Comparison of ENCODE assay signal across 8 cellular contexts in genomic region chr7:129829677-129830631, GRCh38.
DNase-seq lines count a peak whose midpoint lies in the region; ATAC-seq and TF ChIP-seq lines count a peak whose summit lies in the region.

No MANE protein-coding gene starts in this region.

- H3K27ac ChIP-seq in adrenal gland (peak overlapping the region; percentile 16 to 84 (median 77)), vagina (peak overlapping the region; percentile 62)

- H3K4me1 ChIP-seq in adrenal gland (replicated peaks in 1 of 2) (peaks cover 22 to 49% of the 10 kb centered on the region in 2 donors), vagina (peaks cover 23% of the 10 kb centered on the region)

- peaks cover 19% of the 10 kb centered on the region for H3K36me3 Mint-ChIP-seq in progenitor cell of endocrine pancreas (ENCODE audit: insufficient read depth)

- H3K4me1 Mint-ChIP-seq in progenitor cell of endocrine pancreas (ENCODE audit: low read depth): peaks cover 16% of the 10 kb centered on the region

- H3K27me3 ChIP-seq in adrenal gland (no peaks in the 10 kb centered on the region), vagina (no peaks in the 10 kb centered on the region)

- H3K4me3 ChIP-seq in NB4 (ENCODE audit: low read depth, low read length) (no peak overlapping the region), adrenal gland (no peak overlapping the region), vagina (peak overlapping the region in 1 of 2 donors; percentile 19)

- intact Hi-C loops in adrenal gland (cut with DNase I) (loop anchor here (5.0 to 10.0 kb wide), 5 partner anchors 115 to 182 kb away; partner anchors contain the start of gene UBE2H (in 1 of the 2)), left cardiac atrium (cut with DNase I) (loop anchor here (5.0 kb wide), 4 partner anchors 117 to 182 kb away; no protein-coding TSS in a partner anchor), vagina (cut with DNase I) (loop anchor here (10.0 kb wide), 2 partner anchors 125 to 185 kb away; partner anchors contain the start of gene UBE2H)

- H3K4me3 Mint-ChIP-seq in progenitor cell of endocrine pancreas (ENCODE audit: low read depth): no peak overlapping the region

- peak; percentile 83 for DNase-seq in ELR (ENCODE audit: low read depth)
- peak; percentile 86 for DNase-seq in NB4 (ENCODE audit: low read depth)
- peak; percentile 71 for DNase-seq in SKM-1 treated with dmso at 0.1 percent for 144 hours (lab: John Stamatoyannopoulos, UW; ENCODE audit: unreplicated experiment)
- DNase-seq in adrenal gland: peak; percentile 72 to 93 (median 89)
- peak; percentile 62 for DNase-seq in left cardiac atrium
- DNase-seq in progenitor cell of endocrine pancreas (ENCODE audit: low spot score, unreplicated experiment): no peak
- no peak for DNase-seq in vagina (ENCODE audit: extremely low spot score in 2 of 2)

- no peaks in the 10 kb centered on the region for H3K9me3 Mint-ChIP-seq in progenitor cell of endocrine pancreas (ENCODE audit: low read depth)

- ATAC-seq in left cardiac atrium (peak in 1 of 2 donors; percentile 20), GM19324 (IDR thresholded peaks at IDR 0.05; ENCODE audit: low FRiP score, unreplicated experiment) (no peak)

- TF ChIP-seq POLR2A in NB4 (IDR thresholded peaks at IDR 0.05; ENCODE audit: extremely low read depth, insufficient read length) (no peak), adrenal gland (IDR thresholded peaks at IDR 0.05) (peak in 1 of 2 donors; percentile 45), vagina (IDR thresholded peaks at IDR 0.05) (no peak)

- H3K27me3 Mint-ChIP-seq in progenitor cell of endocrine pancreas: no peaks in the 10 kb centered on the region

- peaks cover 0 to 19% of the 10 kb centered on the region in 2 donors for H3K36me3 ChIP-seq in adrenal gland (replicated peaks in 1 of 2)
- peaks cover 0 to 9% of the 10 kb centered on the region in 2 donors for H3K36me3 ChIP-seq in vagina

- H3K27ac Mint-ChIP-seq in progenitor cell of endocrine pancreas: peak overlapping the region; percentile 90

- H3K9me3 ChIP-seq in adrenal gland (replicated peaks in 1 of 3) (no peaks in the 10 kb centered on the region), vagina (no peaks in the 10 kb centered on the region)

- TF ChIP-seq CTCF in NB4 (IDR thresholded peaks at IDR 0.05; ENCODE audit: low read depth, low read length) (peak; percentile 91), adrenal gland (IDR thresholded peaks at IDR 0.05) (peak; percentile 63 to 88 (median 82)), progenitor cell of endocrine pancreas (IDR thresholded peaks at IDR 0.05; ENCODE audit: unreplicated experiment) (peak; percentile 84), vagina (IDR thresholded peaks at IDR 0.05) (peak; percentile 36 to 70 (median 60))

- 13 to 16% (median 16%) methylated on average over 18 to 22 of the region's 22 CpGs for WGBS in adrenal gland, 4 donors

Comparison
In these comparisons a context has a peak if more than half of its experiments do, and no peak if none do; other contexts are left out.
1. DNase-seq: peak in ELR (single experiment), NB4 (single experiment), SKM-1 treated with dmso at 0.1 percent for 144 hours (single experiment), adrenal gland (7 of 7) and left cardiac atrium (single experiment); none in progenitor cell of endocrine pancreas (single experiment) and vagina (0 of 2).
2. Peak in every context shown above with its lines, with median percentiles within 50 percentile points of each other: CTCF ChIP-seq.